ENCODE assay signal across 19 cellular contexts in genomic region chr3:187237741-187238140, GRCh38. TPM values are rescaled to one million over a fixed set of nuclear protein-coding genes. Genes with fewer than 3 reads are reported as not detected.
DNase-seq lines count a peak whose midpoint lies in the region; ATAC-seq and TF ChIP-seq lines count a peak whose summit lies in the region.
"Had no signal": no experiment of that assay in that cellular context is flagged by ENCODE, and none has a peak within 500 bp of the region (broad histone marks: within the 10 kb centered on the region; RNA-seq: fewer than 3 reads in every experiment).

No MANE protein-coding gene starts in this region.

- peak; percentile 64 for DNase-seq in AG10803 (ENCODE audit: low read depth)
- no peak for DNase-seq in IMR-90
- DNase-seq in fibroblast of mammary gland (ENCODE audit: low read depth): peak; percentile 27
- peak; percentile 32 to 70 for DNase-seq in foreskin fibroblast
- DNase-seq in osteoblast (ENCODE audit: insufficient read length, low spot score, missing footprints): no peak
- DNase-seq in mesenchymal stem cell: no peak
- DNase-seq in body of pancreas: no peak
- DNase-seq in pons (ENCODE audit: low spot score): no peak
- DNase-seq: C1 segment of cervical spinal cord; CD4-positive, alpha-beta memory T cell; COR-L47; DMS153; DND-41; H9 had no signal

- H3K14ac ChIP-seq in IMR-90 (replicated peaks; ENCODE audit: low read depth, low read length) (no peak overlapping the region), mesenchymal stem cell (ENCODE audit: low read length in 2 of 2) (no peak overlapping the region)

- H3K56ac ChIP-seq in IMR-90 (ENCODE audit: extremely low read depth, insufficient read depth, low read length): no peak overlapping the region

- H2AFZ ChIP-seq in IMR-90 (replicated peaks; ENCODE audit: low read length, poor library complexity): no peak overlapping the region
- H2AFZ ChIP-seq in osteoblast (ENCODE audit: low read length): no peak overlapping the region
- H2AFZ ChIP-seq in mesenchymal stem cell (ENCODE audit: low read depth, low read length): no peak overlapping the region
- H2AFZ ChIP-seq: GM23338 had no signal

- no peak overlapping the region for H2BK12ac ChIP-seq in mesenchymal stem cell (ENCODE audit: low read length in 2 of 2)

- no peak for TF ChIP-seq RAD21 in IMR-90 (IDR thresholded peaks at IDR 0.05; ENCODE audit: low read length)

- dilution Hi-C loops in IMR-90 (cut with HindIII; ENCODE audit: low sequenced_read_pairs, unreplicated experiment): no loop called here

- H3K4ac ChIP-seq in IMR-90 (ENCODE audit: low read depth, low read length) (no peak overlapping the region), mesenchymal stem cell (ENCODE audit: low read depth in 1 of 2, low read length in 2 of 2) (no peak overlapping the region)

- no peaks in the 10 kb centered on the region for H3K79me1 ChIP-seq in IMR-90 (ENCODE audit: low read depth in 1 of 2, low read length in 2 of 2)
- no peaks in the 10 kb centered on the region for H3K79me1 ChIP-seq in mesenchymal stem cell (replicated peaks; ENCODE audit: low read length, poor library complexity, severe bottlenecking)

- CTCF ChIA-PET in IMR-90 (lab: Yijun Ruan, JAX): no interaction called here

- intact Hi-C loops in IMR-90 (cut with micrococcal nuclease) (no loop called here), body of pancreas (cut with DNase I) (no loop called here)

- in situ Hi-C loops in IMR-90 (cut with MboI; ENCODE audit: low sequenced_read_pairs): loop anchor here (5.0 kb wide), 1 partner anchor 55 kb away; the partner anchor contains the start of gene MASP1

- no peak overlapping the region; the same call in 1 of the 2 replicates for H2BK120ac ChIP-seq in IMR-90 (ENCODE audit: low read depth, low read length)
- no peak overlapping the region for H2BK120ac ChIP-seq in mesenchymal stem cell (ENCODE audit: low read depth, low read length)

- no peak overlapping the region for H3K23ac ChIP-seq in IMR-90 (ENCODE audit: low read depth, low read length)
- no peak overlapping the region for H3K23ac ChIP-seq in mesenchymal stem cell (ENCODE audit: low read length in 2 of 2)

- POLR2A ChIA-PET in IMR-90 (lab: Charles Lee; ENCODE audit: unreplicated experiment): no interaction called here

- TF ChIP-seq CTCF in AG10803 (conservative IDR thresholded peaks at IDR 0.05; ENCODE audit: low read length) (no peak), IMR-90 (conservative IDR thresholded peaks at IDR 0.05; ENCODE audit: low read depth, low read length) (no peak), fibroblast of mammary gland (conservative IDR thresholded peaks at IDR 0.05; ENCODE audit: control insufficient read depth, insufficient read depth, low read depth, low read length) (no peak), foreskin fibroblast (IDR thresholded peaks at IDR 0.05; ENCODE audit: low read depth, low read length) (no peak), osteoblast (IDR thresholded peaks at IDR 0.05; ENCODE audit: extremely low read depth, low read depth, low read length) (no peak), body of pancreas (IDR thresholded peaks at IDR 0.05) (no peak)

- H3K4me1 ChIP-seq in IMR-90 (ENCODE audit: control insufficient read depth, insufficient read depth, low read length): 0 out of 2 replicates have a peak, but pooled peaks cover 2% of the 10 kb centered on the region
- H3K4me1 ChIP-seq in osteoblast (ENCODE audit: insufficient read depth, low read length): no peaks in the 10 kb centered on the region
- H3K4me1 ChIP-seq in mesenchymal stem cell (ENCODE audit: control insufficient read depth, insufficient read depth, low read depth, low read length): peaks cover 3% of the 10 kb centered on the region
- H3K4me1 ChIP-seq in body of pancreas: no peaks in the 10 kb centered on the region

- no TSS peak for BruUV-seq in IMR-90 (replicated peaks; lab: Mats Ljungman, UMichigan)

- H3K27me3 ChIP-seq in IMR-90 (ENCODE audit: control insufficient read depth, insufficient read depth, low read length) (no peaks in the 10 kb centered on the region; the same call in 1 of the 2 replicates), osteoblast (ENCODE audit: insufficient read depth, low read length) (no peaks in the 10 kb centered on the region), mesenchymal stem cell (ENCODE audit: control insufficient read depth in 1 of 2, insufficient read depth in 1 of 2, low read length in 2 of 2) (no peaks in the 10 kb centered on the region), body of pancreas (no peaks in the 10 kb centered on the region)

- H4K91ac ChIP-seq in IMR-90 (ENCODE audit: insufficient read depth, low read depth, low read length): no peak overlapping the region
- H4K91ac ChIP-seq in mesenchymal stem cell (ENCODE audit: low read length): no peak overlapping the region

- H2AK5ac ChIP-seq in IMR-90 (ENCODE audit: low read depth, low read length): no peak overlapping the region
- no peak overlapping the region for H2AK5ac ChIP-seq in mesenchymal stem cell (ENCODE audit: low read length, severe bottlenecking)

- H3K18ac ChIP-seq in IMR-90 (ENCODE audit: low read depth, low read length): no peak overlapping the region
- no peak overlapping the region for H3K18ac ChIP-seq in mesenchymal stem cell (ENCODE audit: low read depth in 1 of 2, low read length in 2 of 2)

- no peak for TF ChIP-seq POLR2A in IMR-90 (IDR thresholded peaks at IDR 0.05; ENCODE audit: low read depth, low read length)
- TF ChIP-seq POLR2A in body of pancreas (IDR thresholded peaks at IDR 0.05): no peak

- no peaks in the 10 kb centered on the region for H3K9me3 ChIP-seq in IMR-90 (ENCODE audit: control insufficient read depth, insufficient read depth, low read length)
- no peaks in the 10 kb centered on the region for H3K9me3 ChIP-seq in osteoblast (ENCODE audit: low read depth, low read length)
- H3K9me3 ChIP-seq in mesenchymal stem cell (ENCODE audit: control insufficient read depth, low read length): no peaks in the 10 kb centered on the region
- no peaks in the 10 kb centered on the region for H3K9me3 ChIP-seq in body of pancreas

- H3K4me3 ChIP-seq in AG10803 (ENCODE audit: low read length) (no peak overlapping the region), IMR-90 (ENCODE audit: insufficient read depth, low read depth, low read length) (no peak overlapping the region), fibroblast of mammary gland (ENCODE audit: control insufficient read depth, low read depth, low read length) (no peak overlapping the region), foreskin fibroblast (ENCODE audit: low read depth in 1 of 2, low read length in 2 of 2) (no peak overlapping the region), osteoblast (ENCODE audit: insufficient read depth, low read length) (no peak overlapping the region), mesenchymal stem cell (ENCODE audit: insufficient read depth in 1 of 2, low read depth in 1 of 2, low read length in 2 of 2) (no peak overlapping the region), body of pancreas (no peak overlapping the region)
- H3K4me3 ChIP-seq: GM23338 had no signal

- ATAC-seq in IMR-90 (ENCODE audit: low read depth) (no peak), body of pancreas (no peak)
- ATAC-seq: GM23338, HCT116 had no signal

- H3K36me3 ChIP-seq in IMR-90 (ENCODE audit: control insufficient read depth, insufficient read depth, low read length) (peaks cover 2% of the 10 kb centered on the region; the same call in 1 of the 2 replicates), osteoblast (ENCODE audit: insufficient read depth, low read length) (no peaks in the 10 kb centered on the region), mesenchymal stem cell (ENCODE audit: control insufficient read depth in 1 of 2, insufficient read depth in 2 of 2, low read depth in 1 of 2, low read length in 2 of 2) (peaks cover 0 to 38% of the 10 kb centered on the region in 2 experiments), body of pancreas (replicated peaks in 1 of 2; ENCODE audit: insufficient read depth in 1 of 2, low read depth in 2 of 2) (no peaks in the 10 kb centered on the region)

- H3K4me2 ChIP-seq in IMR-90 (ENCODE audit: low read depth, low read length) (no peak overlapping the region), osteoblast (ENCODE audit: insufficient read depth, low read length) (no peak overlapping the region), mesenchymal stem cell (ENCODE audit: low read length, poor library complexity, severe bottlenecking) (no peak overlapping the region)
- H3K4me2 ChIP-seq: GM23338 had no signal

- H2AK9ac ChIP-seq in IMR-90 (replicated peaks; ENCODE audit: low read depth, low read length, poor library complexity): no peak overlapping the region

- H2BK5ac ChIP-seq in IMR-90 (ENCODE audit: low read depth, low read length, poor library complexity, severe bottlenecking): no peak overlapping the region
- H2BK5ac ChIP-seq in mesenchymal stem cell (ENCODE audit: low read depth, low read length, poor library complexity, severe bottlenecking): no peak overlapping the region

- H3K27ac ChIP-seq in IMR-90 (ENCODE audit: insufficient read depth, low read length) (no peak overlapping the region), osteoblast (ENCODE audit: low read depth, low read length) (no peak overlapping the region), mesenchymal stem cell (ENCODE audit: low read length, poor library complexity, severe bottlenecking) (no peak overlapping the region), body of pancreas (no peak overlapping the region)
- H3K27ac ChIP-seq: 22Rv1 had no signal

- H2BK20ac ChIP-seq in IMR-90 (ENCODE audit: low read depth, low read length): no peak overlapping the region; the same call in 1 of the 2 replicates

- no peaks in the 10 kb centered on the region for H3K79me2 ChIP-seq in osteoblast (ENCODE audit: insufficient read depth, low read length)

- no peaks in the 10 kb centered on the region for H3K9me1 ChIP-seq in IMR-90 (ENCODE audit: insufficient read depth, low read length)

- H4K5ac ChIP-seq in IMR-90 (ENCODE audit: low read depth, low read length): no peak overlapping the region

- H4K8ac ChIP-seq in IMR-90 (ENCODE audit: low read depth in 2 of 2, low read length in 2 of 2) (no peak overlapping the region), mesenchymal stem cell (ENCODE audit: low read length) (no peak overlapping the region)

- peak overlapping the region; percentile 20; the same call in 1 of the 3 replicates for H2BK15ac ChIP-seq in IMR-90 (ENCODE audit: low read depth, low read length)
- H2BK15ac ChIP-seq in mesenchymal stem cell (ENCODE audit: low read depth, poor library complexity, severe bottlenecking): no peak overlapping the region

- H4K20me1 ChIP-seq in IMR-90 (ENCODE audit: insufficient read depth, low read length) (no peaks in the 10 kb centered on the region), osteoblast (ENCODE audit: insufficient read depth, low read length) (no peaks in the 10 kb centered on the region)

- H3K9ac ChIP-seq in IMR-90 (ENCODE audit: low read depth, low read length) (no peak overlapping the region), mesenchymal stem cell (ENCODE audit: low read length) (no peak overlapping the region)

RNA-seq across cellular contexts. Expression of gene RTP1, which starts 40.5 kb away (rescaled TPM):
- total RNA-seq in IMR-90 (2012; rRNA removed) (not detected in 2 replicates), osteoblast (not detected in 2 replicates), body of pancreas (not detected)
- polyA plus RNA-seq in IMR-90 (2012; rRNA removed): not detected in 2 replicates
- not detected in 2 replicates for polyA plus RNA-seq in IMR-90 (2012; cell fraction: cytosol; rRNA removed)
- polyA plus RNA-seq in IMR-90 (2012; cell fraction: nucleus; rRNA removed; ENCODE audit: low replicate concordance): not detected in 2 replicates
- polyA plus RNA-seq in mesenchymal stem cell (2013, experiment 1 of 2): not detected
- not detected for polyA plus RNA-seq in mesenchymal stem cell (2013, experiment 2 of 2)
- total RNA-seq: CD4-positive, alpha-beta memory T cell had no signal
- polyA plus RNA-seq: AG04450; BJ; CD4-positive, alpha-beta memory T cell had no signal

RNA-seq across cellular contexts. Expression of gene MASP1, which starts 53.8 kb away (rescaled TPM):
- total RNA-seq in IMR-90 (2012; rRNA removed) (13.1 TPM in 2 replicates), osteoblast (1.2 and 1.4 TPM in 2 replicates), body of pancreas (1 to 10 TPM in 1 of 2 donors, not detected in 1; 2.3 TPM)
- polyA plus RNA-seq in IMR-90 (2012; rRNA removed): 14.7 and 16.2 TPM in 2 replicates
- 23.1 and 36.2 TPM in 2 replicates for polyA plus RNA-seq in IMR-90 (2012; cell fraction: cytosol; rRNA removed)
- polyA plus RNA-seq in IMR-90 (2012; cell fraction: nucleus; rRNA removed; ENCODE audit: low replicate concordance): 15.5 and 19.8 TPM in 2 replicates
- polyA plus RNA-seq in mesenchymal stem cell (2013, experiment 1 of 2): 57.8 TPM
- 58.9 TPM for polyA plus RNA-seq in mesenchymal stem cell (2013, experiment 2 of 2)
- total RNA-seq: CD4-positive, alpha-beta memory T cell had no signal
- polyA plus RNA-seq: CD4-positive, alpha-beta memory T cell had no signal

Comparison
In these comparisons a context has a peak if more than half of its experiments do, and no peak if none do; other contexts are left out.
1. DNase-seq: peak in AG10803 (single experiment), fibroblast of mammary gland (single experiment) and foreskin fibroblast (2 of 2); none in IMR-90 (single experiment), osteoblast (single experiment), mesenchymal stem cell (single experiment), body of pancreas (0 of 4) and pons (single experiment).